31 cellular contexts compared by ENCODE assay signal in the genomic region with DNA sequence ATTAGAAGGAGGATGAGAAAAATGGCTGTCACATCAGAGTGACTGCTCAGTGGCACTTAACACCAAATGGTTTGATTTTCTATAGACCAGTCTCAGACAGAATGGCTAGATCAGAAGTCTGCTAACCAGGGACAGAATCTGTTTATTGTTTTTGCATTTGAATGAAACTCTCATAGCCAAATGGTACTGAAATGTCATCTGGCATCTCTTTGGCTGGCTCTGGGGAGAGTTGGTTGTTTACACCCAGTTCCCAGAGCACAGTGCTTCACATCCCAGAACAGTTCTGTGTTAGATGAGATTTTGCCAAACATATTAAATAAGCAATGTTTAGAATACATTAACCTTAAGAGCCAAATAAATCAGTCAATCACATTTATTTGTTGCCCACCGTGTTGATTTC.
"Had no signal": no experiment of that assay in that cellular context is flagged by ENCODE, and none has a peak within 500 bp of the region (broad histone marks: within the 10 kb centered on the region; RNA-seq: fewer than 3 reads in every experiment).

No MANE protein-coding gene starts in this region.

- H3K27me3 Mint-ChIP-seq: central memory CD8-positive, alpha-beta T cell had no signal

- H3K9ac ChIP-seq: SK-N-SH had no signal

- H3K36me3 ChIP-seq: brain microvascular endothelial cell, cardiac muscle cell, Peyer's patch, SJSA1 had no signal

- DNase-seq: activated CD4-positive, alpha-beta T cell treated with anti-CD3 and anti-CD28 coated beads, Interleukin-2, amount 10 ng/mL, durations not matched to agents 24 days and 14 days; activated CD4-positive, alpha-beta T cell treated with anti-CD3 and anti-CD28 coated beads, Interleukin-2, amount 50 U/mL, for 48 hours; activated CD8-positive, alpha-beta T cell treated with anti-CD3 and anti-CD28 coated beads, Interleukin-2, amount 10 ng/mL, durations not matched to agents 7 days and 5 days; activated gamma-delta T cell treated with Interleukin-2 at 50 U/mL for 16 hours; activated naive CD4-positive, alpha-beta T cell treated with anti-CD3 and anti-CD28 coated beads, Interleukin-2, amount 10 ng/mL, durations not matched to agents 7 days and 5 days; activated naive CD8-positive, alpha-beta T cell treated with anti-CD3 and anti-CD28 coated beads for 36 hours; activated T-cell treated with anti-CD3 and anti-CD28 coated beads, Interleukin-2, amount 50 U/mL, for 4 hours; amniotic stem cell; aorta; brain microvascular endothelial cell; NCI-H1092 treated with DMSO at 0.1 percent for 48 hours; NCI-H146; NCI-H187; NCI-H2029 treated with DMSO at 0.1 percent for 48 hours; NCI-H2107; NCI-H226; NCI-H446 treated with DMSO at 0.1 percent for 48 hours; NCI-H524; NCI-H82; PC-3; Peyer's patch; RPMI8226; SHP77 treated with DMSO at 0.1 percent for 48 hours; SK-N-SH had no signal

- H3K4me3 ChIP-seq: cardiac muscle cell, K562, Peyer's patch, SJSA1 had no signal

- H3K9me2 ChIP-seq: SK-N-SH had no signal

- H3K4me3 Mint-ChIP-seq: activated CD4-positive, alpha-beta T cell treated with anti-CD3 and anti-CD28 coated beads, Interleukin-2, amount 10 ng/mL, durations not matched to agents 24 days and 14 days; activated CD8-positive, alpha-beta T cell treated with anti-CD3 and anti-CD28 coated beads, Interleukin-2, amount 10 ng/mL, durations not matched to agents 7 days and 5 days; activated naive CD4-positive, alpha-beta T cell treated with anti-CD3 and anti-CD28 coated beads, Interleukin-2, amount 10 ng/mL, durations not matched to agents 7 days and 5 days; activated naive CD8-positive, alpha-beta T cell treated with anti-CD3 and anti-CD28 coated beads for 36 hours; activated T-cell treated with anti-CD3 and anti-CD28 coated beads, Interleukin-2, amount 50 U/mL, for 4 hours; activated T-helper 1 cell treated with anti-CD3 and anti-CD28 coated beads, Interleukin-12 subunit alpha, Interleukin-12 subunit beta, Interleukin-2, Interleukin-4 antibody, amounts not matched to agents 30 ng/mL and 10 ng/mL and 1 ng/mL, durations not matched to agents 14 hours and 24 hours and 36 hours; central memory CD8-positive, alpha-beta T cell; T-helper 1 cell treated with Interleukin-12 subunit alpha and Interleukin-12 subunit beta and Interleukin-4 antibody, amounts not matched to agents 30 μg/mL and 1 μg/mL, for 36 hours; T-helper 2 cell treated with Interferon-gamma antibody and Interleukin-4, amounts not matched to agents 5 μg/mL and 100 μg/mL, for 36 hours had no signal

- H3K4me1 ChIP-seq: Peyer's patch had no signal

- H3K36me3 Mint-ChIP-seq: activated naive CD4-positive, alpha-beta T cell treated with anti-CD3 and anti-CD28 coated beads, Interleukin-2, amount 10 ng/mL, durations not matched to agents 7 days and 5 days; activated naive CD8-positive, alpha-beta T cell treated with anti-CD3 and anti-CD28 coated beads for 36 hours had no signal

- H3K9me3 Mint-ChIP-seq: activated naive CD4-positive, alpha-beta T cell treated with anti-CD3 and anti-CD28 coated beads, Interleukin-2, amount 10 ng/mL, durations not matched to agents 7 days and 5 days; activated naive CD8-positive, alpha-beta T cell treated with anti-CD3 and anti-CD28 coated beads for 36 hours; activated T-cell treated with anti-CD3 and anti-CD28 coated beads, Interleukin-2, amount 50 U/mL, for 4 hours; activated T-helper 1 cell treated with anti-CD3 and anti-CD28 coated beads, Interleukin-12 subunit alpha, Interleukin-12 subunit beta, Interleukin-2, Interleukin-4 antibody, amounts not matched to agents 30 ng/mL and 10 ng/mL and 1 ng/mL, durations not matched to agents 14 hours and 24 hours and 36 hours; central memory CD8-positive, alpha-beta T cell; T-helper 1 cell treated with Interleukin-12 subunit alpha and Interleukin-12 subunit beta and Interleukin-4 antibody, amounts not matched to agents 30 μg/mL and 1 μg/mL, for 36 hours had no signal

- H3K27ac ChIP-seq: brain microvascular endothelial cell, cardiac muscle cell, Peyer's patch, SJSA1 had no signal

- H3K4me1 Mint-ChIP-seq: activated naive CD4-positive, alpha-beta T cell treated with anti-CD3 and anti-CD28 coated beads, Interleukin-2, amount 10 ng/mL, durations not matched to agents 7 days and 5 days; activated naive CD8-positive, alpha-beta T cell treated with anti-CD3 and anti-CD28 coated beads for 36 hours; central memory CD8-positive, alpha-beta T cell had no signal

- H3K4me2 ChIP-seq: SK-N-SH had no signal

- H3K9me3 ChIP-seq: Peyer's patch, SJSA1, SK-N-SH had no signal

- H3K27ac Mint-ChIP-seq: activated CD4-positive, alpha-beta T cell treated with anti-CD3 and anti-CD28 coated beads, Interleukin-2, amount 10 ng/mL, durations not matched to agents 24 days and 14 days; activated CD8-positive, alpha-beta T cell treated with anti-CD3 and anti-CD28 coated beads, Interleukin-2, amount 10 ng/mL, durations not matched to agents 7 days and 5 days; activated naive CD4-positive, alpha-beta T cell treated with anti-CD3 and anti-CD28 coated beads, Interleukin-2, amount 10 ng/mL, durations not matched to agents 7 days and 5 days; activated naive CD8-positive, alpha-beta T cell treated with anti-CD3 and anti-CD28 coated beads for 36 hours; activated T-helper 1 cell treated with anti-CD3 and anti-CD28 coated beads, Interleukin-12 subunit alpha, Interleukin-12 subunit beta, Interleukin-2, Interleukin-4 antibody, amounts not matched to agents 30 ng/mL and 10 ng/mL and 1 ng/mL, durations not matched to agents 14 hours and 24 hours and 36 hours; T-helper 1 cell treated with Interleukin-12 subunit alpha and Interleukin-12 subunit beta and Interleukin-4 antibody, amounts not matched to agents 30 μg/mL and 1 μg/mL, for 36 hours; T-helper 2 cell treated with Interferon-gamma antibody and Interleukin-4, amounts not matched to agents 5 μg/mL and 100 μg/mL, for 36 hours had no signal

- H3K27me3 ChIP-seq: brain microvascular endothelial cell, cardiac muscle cell, Peyer's patch, SJSA1 had no signal
